In the genomic region with DNA sequence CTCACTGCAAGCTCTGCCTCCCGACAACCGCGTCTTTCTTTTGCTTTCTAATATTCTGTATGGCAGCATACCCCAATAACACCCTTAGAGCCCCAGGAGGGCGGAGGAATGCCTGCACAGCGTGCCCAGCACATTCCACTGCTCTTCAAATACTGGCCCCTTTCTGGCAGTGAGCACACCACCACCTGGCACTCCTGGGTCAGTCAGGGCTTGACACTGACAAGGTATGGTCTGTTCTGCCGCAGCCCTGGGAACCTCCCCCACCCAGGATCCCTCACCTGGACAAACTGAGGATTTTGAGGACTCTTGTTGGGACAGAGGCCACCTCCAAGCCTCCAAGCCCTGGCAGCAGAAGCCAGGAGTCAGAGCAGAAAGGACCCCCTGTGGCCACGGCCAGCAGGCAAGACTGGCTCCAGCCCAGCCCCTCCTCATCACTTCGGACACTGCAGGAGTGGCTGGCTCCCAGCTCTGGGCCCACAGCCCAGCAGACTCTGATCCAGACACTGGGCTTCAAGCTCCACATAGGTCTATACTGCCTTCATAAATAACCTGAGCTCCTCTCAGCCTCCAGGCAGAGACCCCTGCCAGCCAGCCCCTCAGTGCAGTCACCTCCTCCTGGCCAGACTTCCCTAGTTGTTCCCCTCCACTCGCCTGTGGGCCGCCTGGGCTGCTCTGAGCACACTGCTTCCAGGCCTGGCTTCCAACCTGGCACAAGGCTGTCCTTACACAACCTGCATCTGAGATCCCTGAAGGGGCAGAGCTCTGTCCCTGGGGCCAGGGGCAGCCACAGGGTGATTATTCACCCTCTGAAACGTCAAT, we compare ENCODE assay signal across 1 cellular context.
TF ChIP-seq lines count a peak whose summit lies in the region.

No MANE protein-coding gene starts in this region.

TF ChIP-seq in HCT116, 20 proteins besides CTCF, POLR2A, EP300 and RAD21 (continued from another document):
- TF ChIP-seq, protein P1, sequence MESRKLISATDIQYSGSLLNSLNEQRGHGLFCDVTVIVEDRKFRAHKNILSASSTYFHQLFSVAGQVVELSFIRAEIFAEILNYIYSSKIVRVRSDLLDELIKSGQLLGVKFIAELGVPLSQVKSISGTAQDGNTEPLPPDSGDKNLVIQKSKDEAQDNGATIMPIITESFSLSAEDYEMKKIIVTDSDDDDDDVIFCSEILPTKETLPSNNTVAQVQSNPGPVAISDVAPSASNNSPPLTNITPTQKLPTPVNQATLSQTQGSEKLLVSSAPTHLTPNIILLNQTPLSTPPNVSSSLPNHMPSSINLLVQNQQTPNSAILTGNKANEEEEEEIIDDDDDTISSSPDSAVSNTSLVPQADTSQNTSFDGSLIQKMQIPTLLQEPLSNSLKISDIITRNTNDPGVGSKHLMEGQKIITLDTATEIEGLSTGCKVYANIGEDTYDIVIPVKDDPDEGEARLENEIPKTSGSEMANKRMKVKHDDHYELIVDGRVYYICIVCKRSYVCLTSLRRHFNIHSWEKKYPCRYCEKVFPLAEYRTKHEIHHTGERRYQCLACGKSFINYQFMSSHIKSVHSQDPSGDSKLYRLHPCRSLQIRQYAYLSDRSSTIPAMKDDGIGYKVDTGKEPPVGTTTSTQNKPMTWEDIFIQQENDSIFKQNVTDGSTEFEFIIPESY (IDR thresholded peaks at IDR 0.05; ENCODE audit: extremely low read depth, insufficient replicate concordance, low read length) = no peak
- no peak for TF ChIP-seq CBX3 (IDR thresholded peaks at IDR 0.05; ENCODE audit: low read depth)
- no peak for TF ChIP-seq TCF7L2 (IDR thresholded peaks at IDR 0.05; ENCODE audit: borderline replicate concordance, extremely low read depth, insufficient read depth, insufficient read length)
- no peak for TF ChIP-seq SRF (IDR thresholded peaks at IDR 0.05; ENCODE audit: low read depth)
- TF ChIP-seq JUND (IDR thresholded peaks at IDR 0.05) = no peak
